Comparison of ENCODE assay signal across 8 cellular contexts in the genomic region with DNA sequence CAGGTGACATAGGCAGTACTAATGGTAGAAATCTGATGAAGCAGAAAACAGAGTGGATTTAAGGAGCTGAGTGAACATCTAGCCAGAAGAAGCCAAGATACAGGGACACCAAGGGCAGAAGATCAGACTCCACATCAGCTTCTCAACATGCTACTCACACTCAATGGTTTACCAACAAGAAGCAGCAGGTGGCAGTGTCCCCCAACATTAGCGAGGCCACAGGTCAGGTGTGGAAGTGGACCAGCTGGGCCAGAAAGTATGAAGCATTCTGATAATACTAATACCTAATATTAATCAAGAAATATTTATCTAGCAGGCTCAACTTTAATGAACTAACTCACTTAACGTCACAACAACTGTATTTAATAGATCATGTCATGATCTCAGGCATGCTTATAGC.
DNase-seq lines count a peak whose midpoint lies in the region; ATAC-seq and TF ChIP-seq lines count a peak whose summit lies in the region.

No MANE protein-coding gene starts in this region.

- TF ChIP-seq CTCF in GM06990 (IDR thresholded peaks at IDR 0.05; ENCODE audit: insufficient read depth, low read length, poor library complexity, severe bottlenecking) (peak; percentile 68), liver (IDR thresholded peaks at IDR 0.05; ENCODE audit: low read depth, low read length, missing input control) (peak; percentile 64)

- H3K27ac ChIP-seq in liver (ENCODE audit: low read depth in 1 of 2, low read length in 2 of 2): no peak overlapping the region

- 45% methylated on average over 2 of the region's 2 CpGs for WGBS in liver

- peak; percentile 88 to 90 for TF ChIP-seq RAD21 in liver (IDR thresholded peaks at IDR 0.05)

- DNase-seq in GM06990 (ENCODE audit: extremely low read depth, insufficient read length) (no peak), KBM-7 (peak; percentile 68), cerebellum (ENCODE audit: low spot score) (peak; percentile 10), NCI-H146 treated with DMSO at 0.1 percent for 48 hours (lab: John Stamatoyannopoulos, UW; ENCODE audit: unreplicated experiment) (no peak)
- peak; percentile 6 to 28 for DNase-seq in activated CD4-positive, alpha-beta T cell treated with anti-CD3 and anti-CD28 coated beads for 24 hours (ENCODE audit: low read depth in 2 of 2)
- DNase-seq in stimulated activated CD8-positive, alpha-beta memory T cell treated with anti-CD3 and anti-CD28 coated beads, Interleukin-4, amount 100 ng/mL, for 48 hours: peak; percentile 66

- no peaks in the 10 kb centered on the region for H3K4me1 ChIP-seq in liver (ENCODE audit: control insufficient read depth in 4 of 4, insufficient read depth in 4 of 4, low read length in 3 of 4)

- ATAC-seq in GM21526 (IDR thresholded peaks at IDR 0.05; ENCODE audit: low FRiP score, unreplicated experiment): peak; percentile 77

- H3K36me3 ChIP-seq in GM06990 (ENCODE audit: control insufficient read depth, insufficient read depth, low read length) (no peaks in the 10 kb centered on the region), liver (ENCODE audit: control insufficient read depth in 4 of 4, insufficient read depth in 3 of 4, low read depth in 1 of 4, low read length in 3 of 4) (no peaks in the 10 kb centered on the region)

- no peaks in the 10 kb centered on the region for H3K9me3 ChIP-seq in liver (ENCODE audit: control insufficient read depth in 4 of 4, low read length in 3 of 4)

- in situ Hi-C loops in KBM-7 (cut with MboI; ENCODE audit: low pct_unique_long_range_greater_than_20kb, low sequenced_read_pairs): no loop called here

- H3K9ac ChIP-seq in liver (ENCODE audit: low read depth in 1 of 2, low read length in 2 of 2): no peak overlapping the region

- H3K27me3 ChIP-seq in GM06990 (replicated peaks; ENCODE audit: control insufficient read depth, insufficient read depth, low read length): no peaks in the 10 kb centered on the region; the same call in 1 of the 2 replicates
- H3K27me3 ChIP-seq in liver (ENCODE audit: control insufficient read depth in 4 of 4, insufficient read depth in 4 of 4, low read length in 3 of 4): peaks cover 0 to 8% (median under 1%) of the 10 kb centered on the region in 4 donors

- no peak overlapping the region for H3K4me3 ChIP-seq in GM06990 (replicated peaks; ENCODE audit: low read depth, low read length)
- no peak overlapping the region for H3K4me3 ChIP-seq in liver (ENCODE audit: low read depth in 1 of 3, low read length in 3 of 3)

TF ChIP-seq in liver, 16 proteins besides CTCF, POLR2A, EP300 and RAD21:
- no peak for TF ChIP-seq GABPA (IDR thresholded peaks at IDR 0.05 in 1 of 2, conservative IDR thresholded peaks at IDR 0.05 in 1 of 2)
- no peak for TF ChIP-seq TAF1 (conservative IDR thresholded peaks at IDR 0.05)
- TF ChIP-seq RXRA (IDR thresholded peaks at IDR 0.05): no peak
- TF ChIP-seq HNF4A (conservative IDR thresholded peaks at IDR 0.05): no peak
- TF ChIP-seq HNF4G (IDR thresholded peaks at IDR 0.05): no peak
- no peak for TF ChIP-seq EGR1 (IDR thresholded peaks at IDR 0.05; ENCODE audit: low read depth in 2 of 2)
- no peak for TF ChIP-seq JUND (IDR thresholded peaks at IDR 0.05)
- TF ChIP-seq YY1 (IDR thresholded peaks at IDR 0.05): no peak

Comparison
In these comparisons a context has a peak if more than half of its experiments do, and no peak if none do; other contexts are left out.
1. DNase-seq: peak in KBM-7 (single experiment), activated CD4-positive, alpha-beta T cell treated with anti-CD3 and anti-CD28 coated beads for 24 hours (2 of 2), cerebellum (single experiment) and stimulated activated CD8-positive, alpha-beta memory T cell treated with anti-CD3 and anti-CD28 coated beads, Interleukin-4, amount 100 ng/mL, for 48 hours (single experiment); none in GM06990 (single experiment) and NCI-H146 treated with DMSO at 0.1 percent for 48 hours (single experiment).